In the genomic region with DNA sequence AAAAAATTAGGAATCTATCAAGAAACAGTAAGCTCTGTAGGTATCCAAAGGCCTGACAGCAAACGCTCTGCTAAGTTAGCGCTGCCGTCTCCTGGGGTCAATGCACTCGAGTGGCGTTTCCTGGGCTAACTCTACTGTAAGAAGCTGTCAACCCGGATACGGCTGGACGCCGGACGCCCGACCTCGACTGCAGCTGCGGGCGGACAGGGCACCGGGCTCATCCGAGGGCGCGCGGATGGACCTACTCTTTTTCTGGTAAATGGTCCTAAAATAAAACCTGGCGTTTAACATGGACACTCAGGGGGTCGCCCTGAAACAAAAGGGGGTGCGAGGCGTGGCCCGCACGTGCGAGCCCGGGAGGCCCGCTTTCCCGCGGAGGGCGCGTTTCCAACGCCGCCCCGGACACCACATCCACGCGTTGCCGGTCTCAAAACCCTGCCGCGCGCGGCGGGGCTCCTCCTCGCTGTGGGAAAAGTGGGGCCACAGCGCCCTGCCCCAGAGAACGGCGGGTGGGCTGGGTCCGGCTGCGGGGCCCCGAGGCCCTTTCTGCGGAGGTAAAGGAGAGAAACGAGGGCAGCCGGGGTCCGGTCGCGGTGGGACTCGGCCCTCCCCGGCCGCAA, we compare ENCODE assay signal across 1 cellular context.
TF ChIP-seq lines count a peak whose summit lies in the region.

No MANE protein-coding gene starts in this region.

TF ChIP-seq in K562, 482 proteins besides CTCF, POLR2A, EP300 and RAD21 (continued from another document and continues in another):
- TF ChIP-seq ZNF398 (CRISPR knock-in tag; IDR thresholded peaks at IDR 0.05) (no peak), PHF21A (IDR thresholded peaks at IDR 0.05; ENCODE audit: borderline replicate concordance, low read depth) (no peak), ZNF518B (CRISPR knock-in tag; IDR thresholded peaks at IDR 0.05) (no peak), PHTF2 (CRISPR knock-in tag; IDR thresholded peaks at IDR 0.05) (peak; percentile 80; the same call in 1 of the 2 replicates), ZNF124 (CRISPR knock-in tag; IDR thresholded peaks at IDR 0.05) (0 out of 2 replicates have a peak, but pooled peaks have one; percentile 56), MXI1 (IDR thresholded peaks at IDR 0.05; ENCODE audit: low read depth, low read length) (peak; percentile 29; the same call in 1 of the 2 replicates), KAT7 (CRISPR knock-in tag; IDR thresholded peaks at IDR 0.05; ENCODE audit: borderline replicate concordance) (peak; percentile 98), NR1H2 (CRISPR knock-in tag; IDR thresholded peaks at IDR 0.05) (no peak; the same call in 1 of the 2 replicates), RNF2 (IDR thresholded peaks at IDR 0.05) (no peak), ZNF79 (CRISPR knock-in tag; IDR thresholded peaks at IDR 0.05; ENCODE audit: low read depth) (no peak), ARNT (IDR thresholded peaks at IDR 0.05) (no peak), NUFIP1 (IDR thresholded peaks at IDR 0.05; ENCODE audit: partially characterized antibody) (no peak), MAFK (IDR thresholded peaks at IDR 0.05; ENCODE audit: low read length) (no peak), RFX5 (IDR thresholded peaks at IDR 0.05; ENCODE audit: low read depth, low read length) (no peak), IRF2 (CRISPR knock-in tag; IDR thresholded peaks at IDR 0.05) (no peak), HNRNPH1 (optimal IDR thresholded peaks at IDR 0.05; ENCODE audit: low read depth, low read length) (no peak), IRF1 (CRISPR knock-in tag; IDR thresholded peaks at IDR 0.05; ENCODE audit: borderline replicate concordance) (no peak), THRB (CRISPR knock-in tag; conservative IDR thresholded peaks at IDR 0.05) (no peak), MITF (IDR thresholded peaks at IDR 0.05) (no peak), TARDBP (IDR thresholded peaks at IDR 0.05) (no peak), ZNF197 (CRISPR knock-in tag; IDR thresholded peaks at IDR 0.05; ENCODE audit: low read depth) (peak; percentile 29; the same call in 1 of the 2 replicates), ZNF740 (CRISPR knock-in tag; IDR thresholded peaks at IDR 0.05) (0 out of 2 replicates have a peak, but pooled peaks have one; percentile 26), ZNF740 (tag; IDR thresholded peaks at IDR 0.05) (no peak), STAT5B (CRISPR knock-in tag; IDR thresholded peaks at IDR 0.05) (no peak), ZC3H8 (IDR thresholded peaks at IDR 0.05) (no peak), TFAP4 (CRISPR knock-in tag; IDR thresholded peaks at IDR 0.05; ENCODE audit: borderline replicate concordance) (no peak), ZBED1 (IDR thresholded peaks at IDR 0.05) (no peak), CXXC5 (CRISPR knock-in tag; IDR thresholded peaks at IDR 0.05) (peak; percentile 35), RBM22 (IDR thresholded peaks at IDR 0.05; ENCODE audit: low read depth, low read length, poor library complexity, severe bottlenecking) (no peak), HDAC1 (IDR thresholded peaks at IDR 0.05) (peak in 1 of 2 experiments; percentile 7; a peak in 1 of 4 replicates), ARHGAP35 (IDR thresholded peaks at IDR 0.05; ENCODE audit: partially characterized antibody) (no peak), CREB1 (IDR thresholded peaks at IDR 0.05) (no peak), CREB1 (CRISPR knock-in tag; IDR thresholded peaks at IDR 0.05) (no peak), ZBTB49 (CRISPR knock-in tag; IDR thresholded peaks at IDR 0.05; ENCODE audit: borderline replicate concordance) (0 out of 2 replicates have a peak, but pooled peaks have one; percentile 75)
- TF ChIP-seq, protein P1, sequence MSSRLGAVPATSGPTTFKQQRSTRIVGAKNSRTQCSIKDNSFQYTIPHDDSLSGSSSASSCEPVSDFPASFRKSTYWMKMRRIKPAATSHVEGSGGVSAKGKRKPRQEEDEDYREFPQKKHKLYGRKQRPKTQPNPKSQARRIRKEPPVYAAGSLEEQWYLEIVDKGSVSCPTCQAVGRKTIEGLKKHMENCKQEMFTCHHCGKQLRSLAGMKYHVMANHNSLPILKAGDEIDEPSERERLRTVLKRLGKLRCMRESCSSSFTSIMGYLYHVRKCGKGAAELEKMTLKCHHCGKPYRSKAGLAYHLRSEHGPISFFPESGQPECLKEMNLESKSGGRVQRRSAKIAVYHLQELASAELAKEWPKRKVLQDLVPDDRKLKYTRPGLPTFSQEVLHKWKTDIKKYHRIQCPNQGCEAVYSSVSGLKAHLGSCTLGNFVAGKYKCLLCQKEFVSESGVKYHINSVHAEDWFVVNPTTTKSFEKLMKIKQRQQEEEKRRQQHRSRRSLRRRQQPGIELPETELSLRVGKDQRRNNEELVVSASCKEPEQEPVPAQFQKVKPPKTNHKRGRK (tag; IDR thresholded peaks at IDR 0.05) = no peak
- TF ChIP-seq, protein P2, sequence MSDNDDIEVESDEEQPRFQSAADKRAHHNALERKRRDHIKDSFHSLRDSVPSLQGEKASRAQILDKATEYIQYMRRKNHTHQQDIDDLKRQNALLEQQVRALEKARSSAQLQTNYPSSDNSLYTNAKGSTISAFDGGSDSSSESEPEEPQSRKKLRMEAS (CRISPR knock-in tag; IDR thresholded peaks at IDR 0.05) = peak; percentile 56; the same call in 1 of the 2 replicates
- TF ChIP-seq, protein P3, sequence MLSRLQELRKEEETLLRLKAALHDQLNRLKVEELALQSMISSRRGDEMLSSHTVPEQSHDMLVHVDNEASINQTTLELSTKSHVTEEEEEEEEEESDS (CRISPR knock-in tag; IDR thresholded peaks at IDR 0.05) = no peak
- TF ChIP-seq, protein P4, sequence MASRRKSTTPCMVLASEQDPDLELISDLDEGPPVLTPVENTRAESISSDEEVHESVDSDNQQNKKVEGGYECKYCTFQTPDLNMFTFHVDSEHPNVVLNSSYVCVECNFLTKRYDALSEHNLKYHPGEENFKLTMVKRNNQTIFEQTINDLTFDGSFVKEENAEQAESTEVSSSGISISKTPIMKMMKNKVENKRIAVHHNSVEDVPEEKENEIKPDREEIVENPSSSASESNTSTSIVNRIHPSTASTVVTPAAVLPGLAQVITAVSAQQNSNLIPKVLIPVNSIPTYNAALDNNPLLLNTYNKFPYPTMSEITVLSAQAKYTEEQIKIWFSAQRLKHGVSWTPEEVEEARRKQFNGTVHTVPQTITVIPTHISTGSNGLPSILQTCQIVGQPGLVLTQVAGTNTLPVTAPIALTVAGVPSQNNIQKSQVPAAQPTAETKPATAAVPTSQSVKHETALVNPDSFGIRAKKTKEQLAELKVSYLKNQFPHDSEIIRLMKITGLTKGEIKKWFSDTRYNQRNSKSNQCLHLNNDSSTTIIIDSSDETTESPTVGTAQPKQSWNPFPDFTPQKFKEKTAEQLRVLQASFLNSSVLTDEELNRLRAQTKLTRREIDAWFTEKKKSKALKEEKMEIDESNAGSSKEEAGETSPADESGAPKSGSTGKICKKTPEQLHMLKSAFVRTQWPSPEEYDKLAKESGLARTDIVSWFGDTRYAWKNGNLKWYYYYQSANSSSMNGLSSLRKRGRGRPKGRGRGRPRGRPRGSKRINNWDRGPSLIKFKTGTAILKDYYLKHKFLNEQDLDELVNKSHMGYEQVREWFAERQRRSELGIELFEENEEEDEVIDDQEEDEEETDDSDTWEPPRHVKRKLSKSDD (conservative IDR thresholded peaks at IDR 0.05; ENCODE audit: low read length) = no peak
